19 cellular contexts compared by ENCODE assay signal in the genomic region with DNA sequence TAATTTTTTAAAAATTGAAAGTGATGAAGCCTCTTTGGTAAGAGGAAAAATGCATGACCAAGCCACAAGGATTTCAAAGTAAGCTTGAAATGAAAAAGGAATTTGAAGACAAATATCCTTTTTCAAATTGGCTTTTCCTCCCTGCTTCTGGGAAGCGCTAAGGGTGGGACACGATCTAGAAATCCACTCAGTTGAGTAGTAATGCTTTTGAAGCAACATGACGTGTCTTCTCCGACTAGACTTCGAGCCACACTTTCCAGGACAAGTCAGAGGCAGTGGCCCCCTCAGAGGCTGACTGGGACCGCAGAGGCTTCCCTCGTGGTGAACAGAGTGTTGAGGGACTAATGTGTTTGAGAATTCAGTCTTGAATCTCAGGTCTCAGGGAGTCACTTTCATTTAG. TPM values are rescaled to one million over a fixed set of nuclear protein-coding genes. Genes with fewer than 3 reads are reported as not detected.
"Had no signal": no experiment of that assay in that cellular context is flagged by ENCODE, and none has a peak within 500 bp of the region (broad histone marks: within the 10 kb centered on the region; RNA-seq: fewer than 3 reads in every experiment).

No MANE protein-coding gene starts in this region.

- H3K27me3 ChIP-seq: colonic mucosa, esophagus muscularis mucosa, heart left ventricle, spleen, testis had no signal

- H2AFZ ChIP-seq: parathyroid adenoma had no signal

- H3K9me3 ChIP-seq: colonic mucosa, esophagus muscularis mucosa, heart left ventricle, spleen, testis had no signal

- DNase-seq: activated CD4-positive, alpha-beta memory T cell treated with anti-CD3 and anti-CD28 coated beads, Interleukin-2, amount 10 ng/mL, durations not matched to agents 7 days and 5 days; activated CD4-positive, alpha-beta T cell treated with anti-CD3 and anti-CD28 coated beads for 4 hours; activated CD8-positive, alpha-beta memory T cell treated with anti-CD3 and anti-CD28 coated beads, Interleukin-2, amount 50 U/mL, for 4 hours; activated effector memory CD4-positive, alpha-beta T cell treated with anti-CD3 and anti-CD28 coated beads, Interleukin-2, amount 50 U/mL, for 16 hours; activated T-cell treated with anti-CD3 and anti-CD28 coated beads, Interleukin-2, amount 50 U/mL, for 48 hours; amniotic stem cell; colonic mucosa; heart left ventricle; retina; spleen; stimulated activated CD4-positive, alpha-beta T cell treated with anti-CD3 and anti-CD28 coated beads, Interleukin-1b, Interleukin-23, amount 100 ng/mL, for 48 hours; stimulated activated naive CD8-positive, alpha-beta T cell treated with anti-CD3 and anti-CD28 coated beads, Interleukin-15, amount 100 ng/mL, for 72 hours; testis had no signal

- H3K36me3 ChIP-seq: colonic mucosa, esophagus muscularis mucosa had no signal

- H3K9ac ChIP-seq: parathyroid adenoma had no signal

- H3K4me3 ChIP-seq: colonic mucosa, esophagus muscularis mucosa, heart left ventricle, spleen, testis had no signal

- H3K27ac ChIP-seq: colonic mucosa, esophagus muscularis mucosa, heart left ventricle, parathyroid adenoma, spleen, testis had no signal

- ATAC-seq: activated naive CD4-positive, alpha-beta T cell treated with anti-CD3 and anti-CD28 coated beads, Interleukin-2, amount 50 U/mL, for 72 hours; heart left ventricle; stimulated activated naive CD8-positive, alpha-beta T cell treated with anti-CD3 and anti-CD28 coated beads, Interleukin-15, amount 100 ng/mL, for 72 hours had no signal

- H3K4me1 ChIP-seq: colonic mucosa, parathyroid adenoma, spleen had no signal

RNA-seq across cellular contexts. Expression of gene KREMEN1, which starts 39.8 kb away (rescaled TPM):
- total RNA-seq: activated CD4-positive, alpha-beta memory T cell treated with anti-CD3 and anti-CD28 coated beads, Interleukin-2, amount 10 ng/mL, durations not matched to agents 7 days and 5 days had no signal

RNA-seq across cellular contexts. Expression of gene C22orf31, which starts 51.0 kb away (rescaled TPM):
- total RNA-seq: activated CD4-positive, alpha-beta memory T cell treated with anti-CD3 and anti-CD28 coated beads, Interleukin-2, amount 10 ng/mL, durations not matched to agents 7 days and 5 days; activated naive CD4-positive, alpha-beta T cell treated with anti-CD3 and anti-CD28 coated beads, Interleukin-2, amount 50 U/mL, for 72 hours; esophagus muscularis mucosa; myocyte; spleen; T-helper 2 cell treated with Interferon-gamma antibody and Interleukin-4, amounts not matched to agents 100 ng/mL and 5 ng/mL, for 36 hours; WTC11 had no signal
- polyA plus RNA-seq: heart left ventricle, spleen had no signal
